8 cellular contexts compared by ENCODE assay signal in genomic region chr6:34154668-34155447, GRCh38. TPM values are rescaled to one million over a fixed set of nuclear protein-coding genes. Genes with fewer than 3 reads are reported as not detected.
DNase-seq lines count a peak whose midpoint lies in the region; ATAC-seq, FAIRE-seq and TF ChIP-seq lines count a peak whose summit lies in the region.

No MANE protein-coding gene starts in this region.

- peaks cover 38% of the 10 kb centered on the region for H3K27me3 ChIP-seq in astrocyte (ENCODE audit: insufficient read depth, low read length)

- peak; percentile 82 for TF ChIP-seq CTCF in D721Med (IDR thresholded peaks at IDR 0.05; ENCODE audit: insufficient read depth, missing control alignments)
- TF ChIP-seq CTCF in astrocyte (IDR thresholded peaks at IDR 0.05; ENCODE audit: insufficient read depth, low read depth, low read length) = peak; percentile 58

- no peak overlapping the region for H3K4me3 ChIP-seq in astrocyte (ENCODE audit: insufficient read depth, low read depth, low read length)
- H3K4me3 ChIP-seq in iPS-11a (ENCODE audit: low read depth, low read length) = peak overlapping the region; percentile 24

- ATAC-seq in GM19452 (IDR thresholded peaks at IDR 0.05; ENCODE audit: unreplicated experiment) = no peak
- ATAC-seq in GM18907 (IDR thresholded peaks at IDR 0.05; ENCODE audit: unreplicated experiment) = no peak

- peaks cover 3% of the 10 kb centered on the region for H3K9me3 ChIP-seq in astrocyte (ENCODE audit: insufficient read depth, low read depth, low read length)

- H3K9ac ChIP-seq in astrocyte (ENCODE audit: low read length) = peak overlapping the region; percentile 35

- H3K27ac Mint-ChIP-seq in astrocyte (ENCODE audit: unreplicated experiment) = no peak overlapping the region

- H4K20me1 ChIP-seq in astrocyte (ENCODE audit: insufficient read depth, low read length) = no peaks in the 10 kb centered on the region

- peak overlapping the region; percentile 84 for H3K4me2 ChIP-seq in astrocyte (ENCODE audit: low read length)

- H3K4me1 Mint-ChIP-seq in astrocyte (ENCODE audit: low read depth, unreplicated experiment) = no peaks in the 10 kb centered on the region

- peaks cover 2% of the 10 kb centered on the region for H3K36me3 Mint-ChIP-seq in astrocyte (ENCODE audit: low read depth, unreplicated experiment)

- H3K27me3 Mint-ChIP-seq in astrocyte (ENCODE audit: low read depth, unreplicated experiment) = peaks cover 66% of the 10 kb centered on the region

- H3K4me1 ChIP-seq in astrocyte (ENCODE audit: insufficient read depth, low read length) = peaks cover 6% of the 10 kb centered on the region

- H3K79me2 ChIP-seq in astrocyte (ENCODE audit: insufficient read depth, low read length) = no peaks in the 10 kb centered on the region

- no peak overlapping the region for H3K27ac ChIP-seq in astrocyte (ENCODE audit: low read depth, low read length)

- peaks cover 12% of the 10 kb centered on the region for H3K9me3 Mint-ChIP-seq in astrocyte (ENCODE audit: unreplicated experiment)

- DNase-seq in D721Med (ENCODE audit: insufficient read length, low spot score) (peak; percentile 90), HuH-7 (ENCODE audit: low spot score) (peak; percentile 81), T-helper 2 cell (peak; percentile 25 to 63 (median 51)), astrocyte (ENCODE audit: low read depth) (peak; percentile 4)
- peak; percentile 72 for DNase-seq in stimulated activated CD4-positive, alpha-beta T cell treated with anti-CD3 and anti-CD28 coated beads, Interleukin-12 subunit alpha, Interleukin-12 subunit beta, amount 100 ng/mL, for 4 hours

- peak overlapping the region; percentile 81 for H2AFZ ChIP-seq in astrocyte (ENCODE audit: low read depth, low read length)

- H3K4me3 Mint-ChIP-seq in astrocyte (ENCODE audit: unreplicated experiment) = peak overlapping the region; percentile 67

- no peaks in the 10 kb centered on the region for H3K36me3 ChIP-seq in astrocyte (ENCODE audit: insufficient read depth, low read length)

- FAIRE-seq in D721Med (lab: Jason Lieb, UNC) (no peak), astrocyte (lab: Jason Lieb, UNC) (no peak)

RNA-seq across cellular contexts. Expression of gene GRM4, which starts 9.0 kb away (rescaled TPM):
- 0.30 and 0.34 TPM in 2 replicates for total RNA-seq in astrocyte

Comparison
In these comparisons a context has a peak if more than half of its experiments do, and no peak if none do; other contexts are left out.
1. DNase-seq: peak in every context shown above with its lines; median percentile 90 in D721Med; 81 in HuH-7; 72 in stimulated activated CD4-positive, alpha-beta T cell treated with anti-CD3 and anti-CD28 coated beads, Interleukin-12 subunit alpha, Interleukin-12 subunit beta, amount 100 ng/mL, for 4 hours; 51 in T-helper 2 cell; 4 in astrocyte.